In the genomic region with DNA sequence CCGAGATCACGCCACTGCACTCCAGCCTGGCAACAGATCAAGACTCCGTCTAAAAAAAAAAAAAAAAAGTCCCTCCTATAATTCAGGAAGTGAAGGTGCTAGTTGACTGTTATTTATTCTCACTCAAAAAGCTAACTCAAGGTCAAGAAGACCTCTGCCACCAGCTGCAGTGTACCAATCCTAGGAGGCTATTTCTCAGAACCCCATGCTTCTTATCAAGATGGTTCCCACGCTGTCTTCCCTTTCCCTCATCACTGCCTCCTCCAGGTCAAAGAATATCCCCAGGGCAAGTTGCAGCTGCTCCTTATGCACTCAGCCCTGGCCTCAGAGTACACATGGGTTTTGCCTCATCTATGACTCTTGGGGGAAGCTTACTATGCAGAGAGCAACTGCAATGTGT, we compare ENCODE assay signal across 11 cellular contexts. TPM values are rescaled to one million over a fixed set of nuclear protein-coding genes. Genes with fewer than 3 reads are reported as not detected.
DNase-seq lines count a peak whose midpoint lies in the region; ATAC-seq and TF ChIP-seq lines count a peak whose summit lies in the region.
"Had no signal": no experiment of that assay in that cellular context is flagged by ENCODE, and none has a peak within 500 bp of the region (broad histone marks: within the 10 kb centered on the region; RNA-seq: fewer than 3 reads in every experiment).

No MANE protein-coding gene starts in this region.

- no peak overlapping the region for H2AFZ ChIP-seq in DND-41 (ENCODE audit: low read depth, low read length)

- H4K20me1 ChIP-seq in DND-41 (ENCODE audit: insufficient read depth, low read length): peaks cover 2% of the 10 kb centered on the region; the same call in 1 of the 2 replicates

- ATAC-seq in DND-41 (ENCODE audit: insufficient read depth, low read depth): peak; percentile 37; the same call in 1 of the 3 replicates
- peak; percentile 20 for ATAC-seq in foreskin keratinocyte
- no peak for ATAC-seq in HG02763 (IDR thresholded peaks at IDR 0.05; ENCODE audit: unreplicated experiment)
- no peak for ATAC-seq in GM18873 (IDR thresholded peaks at IDR 0.05; ENCODE audit: low FRiP score, unreplicated experiment)
- ATAC-seq: stimulated activated effector memory CD8-positive, alpha-beta T cell treated with anti-CD3 and anti-CD28 coated beads, Interleukin-12 subunit alpha, Interleukin-12 subunit beta, amount 100 ng/mL, for 72 hours had no signal

- H3K4me1 ChIP-seq in DND-41 (ENCODE audit: insufficient read depth, low read length) (no peaks in the 10 kb centered on the region), foreskin keratinocyte (no peaks in the 10 kb centered on the region)

- H3K9ac ChIP-seq in DND-41 (ENCODE audit: low read depth, low read length): no peak overlapping the region

- H3K4me3 ChIP-seq in DND-41 (ENCODE audit: low read depth in 1 of 2, low read length in 2 of 2) (no peak overlapping the region), foreskin fibroblast (ENCODE audit: low read depth in 1 of 2, low read length in 2 of 2) (no peak overlapping the region)

- no peaks in the 10 kb centered on the region for H3K27me3 ChIP-seq in DND-41 (ENCODE audit: insufficient read depth, low read length, poor library complexity)
- no peaks in the 10 kb centered on the region for H3K27me3 ChIP-seq in foreskin keratinocyte

- H3K36me3 ChIP-seq in DND-41 (ENCODE audit: insufficient read depth, low read length): no peaks in the 10 kb centered on the region

- H3K27ac ChIP-seq in DND-41 (ENCODE audit: low read length): 0 out of 2 replicates have a peak overlapping the region, but pooled peaks have one; percentile 16
- H3K27ac ChIP-seq in foreskin keratinocyte: no peak overlapping the region

- DNase-seq in DND-41: no peak
- peak; percentile 10 for DNase-seq in GM19238 (ENCODE audit: insufficient read length, low spot score)
- peak; percentile 12 for DNase-seq in MV-4-11 (lab: John Stamatoyannopoulos, UW)
- peak in 1 of 2 donors; percentile 25 for DNase-seq in foreskin keratinocyte
- DNase-seq in NCI-H2081 treated with DMSO at 0.1 percent for 48 hours (lab: John Stamatoyannopoulos, UW): no peak
- DNase-seq in foreskin fibroblast: no peak
- DNase-seq: C1 segment of cervical spinal cord; NK-92 treated with Interleukin-12 subunit alpha and Interleukin-12 subunit beta, amount 100 ng/mL, for 24 hours had no signal

- H3K9me3 ChIP-seq in DND-41 (ENCODE audit: insufficient read depth, low read length, severe bottlenecking): no peaks in the 10 kb centered on the region

- TF ChIP-seq CTCF in DND-41 (IDR thresholded peaks at IDR 0.05; ENCODE audit: borderline replicate concordance, extremely low read depth, low read length, poor library complexity, severe bottlenecking) (peak; percentile 9), foreskin keratinocyte (conservative IDR thresholded peaks at IDR 0.05) (peak; percentile 12), foreskin fibroblast (IDR thresholded peaks at IDR 0.05; ENCODE audit: low read depth, low read length) (no peak)

- peaks cover 18% of the 10 kb centered on the region for H3K79me2 ChIP-seq in DND-41 (ENCODE audit: insufficient read depth, low read length)

- no peak overlapping the region for H3K4me2 ChIP-seq in DND-41 (ENCODE audit: insufficient read depth, low read length)

RNA-seq across cellular contexts. Expression of gene RERE, which starts 53.6 kb away (rescaled TPM):
- total RNA-seq in foreskin keratinocyte: 20.5 and 23.1 TPM in 2 replicates
- 7.6 and 9.9 TPM in 2 replicates for polyA plus RNA-seq in foreskin keratinocyte

Comparison
In these comparisons a context has a peak if more than half of its experiments do, and no peak if none do; other contexts are left out.
1. ATAC-seq: peak in DND-41 (single experiment) and foreskin keratinocyte (single experiment); none in HG02763 (single experiment) and GM18873 (single experiment).
2. DNase-seq: peak in GM19238 (single experiment) and MV-4-11 (single experiment); none in DND-41 (single experiment), NCI-H2081 treated with DMSO at 0.1 percent for 48 hours (single experiment) and foreskin fibroblast (0 of 2).